In the genomic region with DNA sequence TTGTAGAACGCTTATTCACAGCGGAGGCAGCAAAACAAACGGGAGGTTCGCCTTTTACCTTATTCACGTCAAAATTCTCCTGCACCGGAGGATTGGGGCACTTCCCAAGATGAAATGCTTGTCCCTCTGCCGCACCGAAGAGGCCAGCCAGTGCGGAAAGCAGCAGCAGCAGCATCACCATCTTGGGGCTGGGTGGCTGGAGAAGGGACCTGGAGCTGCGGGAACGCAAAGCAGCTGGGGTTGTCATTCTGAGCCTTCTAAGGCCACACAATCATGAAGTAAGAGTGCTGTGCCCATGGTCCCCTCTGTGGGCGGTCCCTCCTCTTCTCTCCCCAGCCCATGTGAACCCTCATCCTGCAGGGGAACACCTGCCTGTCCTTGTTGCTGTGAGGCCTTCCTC, we compare ENCODE assay signal across 18 cellular contexts. TPM values are rescaled to one million over a fixed set of nuclear protein-coding genes. Genes with fewer than 3 reads are reported as not detected.
DNase-seq lines count a peak whose midpoint lies in the region; ATAC-seq, FAIRE-seq and TF ChIP-seq lines count a peak whose summit lies in the region.
"Had no signal": no experiment of that assay in that cellular context is flagged by ENCODE, and none has a peak within 500 bp of the region (broad histone marks: within the 10 kb centered on the region; RNA-seq: fewer than 3 reads in every experiment).

No MANE protein-coding gene starts in this region.

- H4K5ac ChIP-seq in H1 (ENCODE audit: insufficient read length, low read depth, low read length), result no peak overlapping the region

- peak overlapping the region in 10 of 11 experiments; percentile 1 to 76 (median 45); a peak in 16 of 22 replicates for H3K4me2 ChIP-seq in BLaER1 treated with 17β-estradiol and CSF1 and Interleukin-3, amounts not matched to agents 10 nM and 100 nM
- H3K4me2 ChIP-seq in H1 (ENCODE audit: insufficient read depth in 1 of 2, low read depth in 2 of 2, low read length in 2 of 2), result no peak overlapping the region

- peaks cover 0 to 56% (median 0%) of the 10 kb centered on the region in 11 experiments; a peak in 7 of 22 replicates for H3K27me3 ChIP-seq in BLaER1 treated with 17β-estradiol and CSF1 and Interleukin-3, amounts not matched to agents 10 nM and 100 nM
- no peaks in the 10 kb centered on the region for H3K27me3 ChIP-seq in H1 (replicated peaks in 1 of 4; ENCODE audit: control insufficient read depth in 3 of 4, extremely low read depth in 1 of 4, insufficient read depth in 3 of 4, low read length in 3 of 4)

- no peak overlapping the region for H2BK5ac ChIP-seq in H1 (ENCODE audit: low read depth, low read length)

- no peak overlapping the region for H2BK20ac ChIP-seq in H1 (ENCODE audit: low read length)

- H3K23ac ChIP-seq in H1 (ENCODE audit: insufficient read length), result no peak overlapping the region

- TF ChIP-seq RAD21 in H1 (IDR thresholded peaks at IDR 0.05 in 1 of 2, conservative IDR thresholded peaks at IDR 0.05 in 1 of 2; ENCODE audit: low read depth in 2 of 2, low read length in 2 of 2), result no peak

- no peak overlapping the region for H3K4ac ChIP-seq in H1 (replicated peaks; ENCODE audit: insufficient read length, low read depth, low read length)

- peaks cover 29 to 55% (median 44%) of the 10 kb centered on the region in 10 experiments for H3K4me1 ChIP-seq in BLaER1 treated with 17β-estradiol and CSF1 and Interleukin-3, amounts not matched to agents 10 nM and 100 nM
- peaks cover 0 to under 1% (median under 1%) of the 10 kb centered on the region in 4 experiments; a peak in 2 of 7 replicates for H3K4me1 ChIP-seq in H1 (replicated peaks in 1 of 4; ENCODE audit: control insufficient read depth in 3 of 4, insufficient read depth in 4 of 4, low read length in 3 of 4)
- H3K4me1 ChIP-seq: HAP-1 had no signal

- no peak for ATAC-seq in GM18502 (IDR thresholded peaks at IDR 0.05; ENCODE audit: poor library complexity, unreplicated experiment)
- ATAC-seq: HepG2 had no signal

- H3K27ac ChIP-seq in BLaER1 treated with 17β-estradiol and CSF1 and Interleukin-3, amounts not matched to agents 10 nM and 100 nM, result peak overlapping the region in 1 of 11 experiments; percentile 51; a peak in 2 of 22 replicates
- peak overlapping the region; percentile 22 for H3K27ac ChIP-seq in angular gyrus (ENCODE audit: low read depth, low read length)
- H3K27ac ChIP-seq in H1 (ENCODE audit: low read depth, low read length), result no peak overlapping the region
- peak overlapping the region; percentile 92 for H3K27ac ChIP-seq in temporal lobe (ENCODE audit: low read depth, low read length)

- no peaks in the 10 kb centered on the region for H3K79me2 ChIP-seq in H1 (ENCODE audit: control insufficient read depth in 1 of 2, insufficient read depth in 2 of 2, low read length in 2 of 2)

- peak overlapping the region in 1 of 11 experiments; percentile 7; a peak in 1 of 22 replicates for H3K9ac ChIP-seq in BLaER1 treated with 17β-estradiol and CSF1 and Interleukin-3, amounts not matched to agents 10 nM and 100 nM
- no peak overlapping the region for H3K9ac ChIP-seq in H1 (replicated peaks in 1 of 4; ENCODE audit: extremely low read depth in 1 of 4, low read depth in 3 of 4, low read length in 3 of 4)

- POLR2A ChIA-PET in H1 (lab: Charles Lee; ENCODE audit: partially characterized antibody), result no interaction called here

- H3K9me3 ChIP-seq in BLaER1 treated with 17β-estradiol and CSF1 and Interleukin-3, amounts not matched to agents 10 nM and 100 nM (replicated peaks in 1 of 11), result no peaks in the 10 kb centered on the region
- no peaks in the 10 kb centered on the region for H3K9me3 ChIP-seq in H1 (ENCODE audit: insufficient read depth in 2 of 2, low read depth in 1 of 2, low read length in 1 of 2)
- H3K9me3 ChIP-seq: HAP-1 had no signal

- H2AK5ac ChIP-seq in H1 (ENCODE audit: low read depth, low read length), result no peak overlapping the region

- CTCF ChIA-PET in H1 (lab: Charles Lee; ENCODE audit: partially characterized antibody), result interaction anchor here (0.9 kb wide), 1 partner anchor 365 kb away, joined by 4 read pairs; no protein-coding TSS in a partner anchor

- no peak overlapping the region for H3K14ac ChIP-seq in H1 (ENCODE audit: insufficient read length)

- peaks cover 0 to 7% (median 0%) of the 10 kb centered on the region in 11 experiments; a peak in 1 of 22 replicates for H4K20me1 ChIP-seq in BLaER1 treated with 17β-estradiol and CSF1 and Interleukin-3, amounts not matched to agents 10 nM and 100 nM
- H4K20me1 ChIP-seq in H1 (replicated peaks in 1 of 2; ENCODE audit: control insufficient read depth in 1 of 2, insufficient read depth in 2 of 2, low read length in 2 of 2), result no peaks in the 10 kb centered on the region

- no peak for TF ChIP-seq EP300 in H1 (IDR thresholded peaks at IDR 0.05; ENCODE audit: borderline replicate concordance in 1 of 2, low read depth in 2 of 2, low read length in 2 of 2)

- 90% methylated on average over 12 of the region's 12 CpGs; no CpG with 5 or more reads in 1 of the 2 experiments for WGBS in H1 (ENCODE audit: extremely low coverage in 1 of 2, insufficient coverage in 1 of 2, insufficient read length in 1 of 2, insufficient replicate concordance in 2 of 2, low coverage in 1 of 2, low lambda C conversion rate in 2 of 2, missing lambda C conversion rate in 1 of 2), 2 experiments

- H2BK120ac ChIP-seq in H1 (replicated peaks; ENCODE audit: low read depth, low read length), result no peak overlapping the region

- TF ChIP-seq CTCF in H1 (IDR thresholded peaks at IDR 0.05; ENCODE audit: control extremely low read depth in 1 of 3, insufficient read depth in 1 of 3, low read depth in 1 of 3, low read length in 3 of 3), result no peak

- no peaks in the 10 kb centered on the region for H3K79me1 ChIP-seq in H1 (ENCODE audit: low read depth, low read length)

- no peak overlapping the region for H3K18ac ChIP-seq in H1 (ENCODE audit: extremely low read depth, low read length)

- no peaks in the 10 kb centered on the region for H3K36me3 ChIP-seq in BLaER1 treated with 17β-estradiol and CSF1 and Interleukin-3, amounts not matched to agents 10 nM and 100 nM
- H3K36me3 ChIP-seq in H1 (ENCODE audit: control insufficient read depth in 2 of 4, insufficient read depth in 4 of 4, low read length in 3 of 4), result no peaks in the 10 kb centered on the region
- H3K36me3 ChIP-seq: HAP-1 had no signal

- DNase-seq in H1 (ENCODE audit: low read depth in 1 of 2, low spot score in 2 of 2) (no peak), SIG-M5 (lab: John Stamatoyannopoulos, UW) (no peak), activated gamma-delta T cell (lab: John Stamatoyannopoulos, UW) (no peak)
- DNase-seq: ACHN; C1 segment of cervical spinal cord; Calu3; CD4-positive, alpha-beta T cell; DMS 273 treated with DMSO at 0.1 percent for 48 hours; DMS79; GOT3 had no signal

- peak overlapping the region; percentile 3; the same call in 1 of the 2 replicates for H4K8ac ChIP-seq in H1 (ENCODE audit: extremely low read depth, insufficient read depth, low read length)

- H3K4me3 ChIP-seq in BLaER1 treated with 17β-estradiol and CSF1 and Interleukin-3, amounts not matched to agents 10 nM and 100 nM, result no peak overlapping the region
- no peak overlapping the region for H3K4me3 ChIP-seq in H1 (ENCODE audit: extremely low read depth in 1 of 4, insufficient read depth in 2 of 4, low read depth in 3 of 4, low read length in 4 of 4)
- H3K4me3 ChIP-seq: GM12878, HAP-1 had no signal

- no peaks in the 10 kb centered on the region; the same call in 1 of the 2 replicates for H3K23me2 ChIP-seq in H1 (ENCODE audit: low read depth, low read length)

- no peak overlapping the region for H3K56ac ChIP-seq in H1 (replicated peaks; ENCODE audit: insufficient read length, low read depth, low read length)

- no peak for FAIRE-seq in H1 (lab: Jason Lieb, UNC)
- FAIRE-seq: GM12878, HepG2, HTR-8/SVneo had no signal

- TF ChIP-seq POLR2A in H1 (IDR thresholded peaks at IDR 0.05; ENCODE audit: control extremely low read depth in 1 of 2, low read depth in 2 of 2, low read length in 2 of 2), result no peak

- no peak overlapping the region for H4K91ac ChIP-seq in H1 (replicated peaks; ENCODE audit: insufficient read length, low read length)

- H2BK15ac ChIP-seq in H1 (ENCODE audit: low read length), result no peak overlapping the region

- no peak overlapping the region for H2BK12ac ChIP-seq in H1 (ENCODE audit: low read depth, low read length)

- H2AFZ ChIP-seq in H1 (ENCODE audit: low read length), result 0 out of 2 replicates have a peak overlapping the region, but pooled peaks have one; percentile 21

TF ChIP-seq in H1, 55 proteins besides CTCF, POLR2A, EP300 and RAD21 (continues in another document):
- TF ChIP-seq EGR1 (IDR thresholded peaks at IDR 0.05; ENCODE audit: borderline replicate concordance, low read depth, low read length) (no peak), PHF8 (conservative IDR thresholded peaks at IDR 0.05; ENCODE audit: low read depth, low read length) (no peak), TCF12 (IDR thresholded peaks at IDR 0.05; ENCODE audit: low read depth, low read length) (no peak), SP4 (IDR thresholded peaks at IDR 0.05; ENCODE audit: low read length) (no peak), NRF1 (IDR thresholded peaks at IDR 0.05; ENCODE audit: low read depth, low read length) (no peak), NANOG (IDR thresholded peaks at IDR 0.05; ENCODE audit: insufficient read depth, low read depth, low read length, poor library complexity, severe bottlenecking) (no peak), SUZ12 (IDR thresholded peaks at IDR 0.05; ENCODE audit: low read length) (no peak)

RNA-seq across cellular contexts. Expression of a gene that starts 4.5 kb away (rescaled TPM):
- total RNA-seq in H1 (2021; fragmentation: NEBNext Ultra II Directional; extraction: Animal tissue kit (Norgen Biotek cat#: 25700)), result not detected in 2 replicates
- not detected in 2 replicates for polyA plus RNA-seq in H1 (2011; rRNA removed)
- not detected for polyA plus RNA-seq in H1 (2011; cell fraction: cytosol; rRNA removed)
- polyA plus RNA-seq in H1 (2011; cell fraction: nucleus; rRNA removed), result not detected
- polyA plus RNA-seq in H1 (2012, experiment 1 of 2), result not detected in 4 replicates
- not detected for polyA plus RNA-seq in H1 (2012, experiment 2 of 2)
- polyA plus RNA-seq in H1 (2013, experiment 1 of 2), result 0.12 TPM
- 0.26 TPM for polyA plus RNA-seq in H1 (2013, experiment 2 of 2)
- polyA minus RNA-seq in H1 (2011; rRNA and poly(A)+ RNA removed), result 0.20 TPM in 1 of 2 replicates, not detected in the other
- not detected for polyA minus RNA-seq in H1 (2011; cell fraction: cytosol; rRNA and poly(A)+ RNA removed)
- polyA minus RNA-seq in H1 (2011; cell fraction: nucleus; rRNA and poly(A)+ RNA removed), result not detected
- total RNA-seq in temporal lobe, result 7.4 TPM
- total RNA-seq: Calu3; CD4-positive, alpha-beta T cell; HepG2 had no signal
- polyA plus RNA-seq: HepG2 had no signal

RNA-seq across cellular contexts. Expression of a gene that starts 36.2 kb away (rescaled TPM):
- total RNA-seq in H1 (2021; fragmentation: NEBNext Ultra II Directional; extraction: Animal tissue kit (Norgen Biotek cat#: 25700)), result 26.5 and 27.4 TPM in 2 replicates
- 14.0 and 20.5 TPM in 2 replicates for polyA plus RNA-seq in H1 (2011; rRNA removed)
- 13.0 TPM for polyA plus RNA-seq in H1 (2011; cell fraction: cytosol; rRNA removed)
- 21.5 TPM for polyA plus RNA-seq in H1 (2011; cell fraction: nucleus; rRNA removed)
- polyA plus RNA-seq in H1 (2012, experiment 1 of 2), result 10.1 to 15.9 TPM (median 11.8 TPM) in 4 replicates
- 2.5 TPM for polyA plus RNA-seq in H1 (2012, experiment 2 of 2)
- polyA plus RNA-seq in H1 (2013, experiment 1 of 2), result 16.2 TPM
- 14.9 TPM for polyA plus RNA-seq in H1 (2013, experiment 2 of 2)
- 14.0 and 20.4 TPM in 2 replicates for polyA minus RNA-seq in H1 (2011; rRNA and poly(A)+ RNA removed)
- 19.8 TPM for polyA minus RNA-seq in H1 (2011; cell fraction: cytosol; rRNA and poly(A)+ RNA removed)
- polyA minus RNA-seq in H1 (2011; cell fraction: nucleus; rRNA and poly(A)+ RNA removed), result 33.3 TPM
- total RNA-seq in temporal lobe, result 43.0 TPM

Comparison
In these comparisons a context has a peak if more than half of its experiments do, and no peak if none do; other contexts are left out.
1. H3K4me2 ChIP-seq: peak in BLaER1 treated with 17β-estradiol and CSF1 and Interleukin-3, amounts not matched to agents 10 nM and 100 nM (10 of 11); none in H1 (0 of 2).